ENCODE assay signal across 1 cellular context in the genomic region with DNA sequence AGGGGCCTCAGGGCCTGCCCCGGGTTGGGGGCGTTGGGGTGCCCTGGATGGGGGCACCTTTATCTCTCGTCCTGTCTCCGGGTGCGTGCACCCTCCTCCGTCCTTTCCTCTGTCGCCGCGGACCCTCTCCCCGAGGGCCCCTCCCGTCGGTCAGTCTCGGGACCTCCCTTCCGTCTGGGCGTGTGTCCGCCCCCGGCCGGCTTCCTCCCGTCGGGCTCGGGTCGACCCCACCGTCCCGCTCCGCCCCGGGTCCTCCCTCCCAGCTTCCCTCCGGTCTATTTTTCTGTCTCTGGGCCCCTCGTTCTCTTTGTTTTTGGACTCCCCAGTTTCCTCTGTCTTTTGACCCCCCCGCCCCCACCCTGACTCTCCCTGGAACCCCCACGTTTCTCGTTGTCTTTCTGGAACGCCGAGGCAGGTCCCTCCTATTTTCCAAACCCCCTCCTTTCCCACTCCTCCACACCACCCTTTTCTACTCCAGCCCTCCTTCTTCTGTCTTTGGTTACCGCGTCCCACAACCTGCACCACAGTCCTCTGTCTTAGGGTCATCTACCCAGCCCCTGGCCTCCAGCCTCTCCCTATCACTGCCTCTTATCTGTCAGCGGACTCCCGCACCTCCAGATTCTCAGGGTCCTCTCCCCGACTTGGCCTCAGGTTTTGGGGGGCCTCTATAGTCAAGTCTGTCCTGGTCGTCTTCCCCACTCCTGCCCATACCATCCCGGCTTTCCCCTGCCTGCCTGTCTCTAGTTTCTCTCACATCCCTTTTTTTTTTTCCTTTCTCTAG.
TF ChIP-seq lines count a peak whose summit lies in the region.

No MANE protein-coding gene starts in this region.

TF ChIP-seq in GM12878, 131 proteins besides CTCF, POLR2A, EP300 and RAD21:
- no peak for TF ChIP-seq HDAC6 (IDR thresholded peaks at IDR 0.05; ENCODE audit: unreplicated experiment)
- no peak for TF ChIP-seq CHD2 (IDR thresholded peaks at IDR 0.05; ENCODE audit: borderline replicate concordance, low read depth, low read length)
- TF ChIP-seq POLR2AphosphoS2 (IDR thresholded peaks at IDR 0.05; ENCODE audit: low read depth, low read length): 0 out of 2 replicates have a peak, but pooled peaks have one; percentile 18
- TF ChIP-seq NKRF (conservative IDR thresholded peaks at IDR 0.05): peak; percentile 45; the same call in 1 of the 2 replicates
- TF ChIP-seq ZBED1 (IDR thresholded peaks at IDR 0.05; ENCODE audit: borderline replicate concordance): no peak
- peak in 1 of 2 experiments; percentile 77; a peak in 2 of 3 replicates for TF ChIP-seq EGR1 (IDR thresholded peaks at IDR 0.05; ENCODE audit: borderline replicate concordance in 1 of 2, low read depth in 2 of 2, low read length in 2 of 2)
- TF ChIP-seq LARP7 (IDR thresholded peaks at IDR 0.05): 0 out of 2 replicates have a peak, but pooled peaks have one; percentile 39
- TF ChIP-seq NBN (IDR thresholded peaks at IDR 0.05): 0 out of 2 replicates have a peak, but pooled peaks have one; percentile 17
- peak; percentile 54; the same call in 1 of the 2 replicates for TF ChIP-seq POLR2AphosphoS5 (IDR thresholded peaks at IDR 0.05; ENCODE audit: low read length)
- TF ChIP-seq YY1 (IDR thresholded peaks at IDR 0.05; ENCODE audit: low read depth, low read length): no peak
- TF ChIP-seq DPF2 (IDR thresholded peaks at IDR 0.05): peak; percentile 46; the same call in 1 of the 2 replicates
- TF ChIP-seq GATAD2B (conservative IDR thresholded peaks at IDR 0.05; ENCODE audit: low read depth): peak; percentile 47
